In genomic region chr3:66495633-66496032, GRCh38 we compare ENCODE assay signal across 14 cellular contexts. TPM values are rescaled to one million over a fixed set of nuclear protein-coding genes. Genes with fewer than 3 reads are reported as not detected.
A peak's percentile ranks its signal among the peaks of the same experiment; 100 is the strongest.
DNase-seq lines count a peak whose midpoint lies in the region; ATAC-seq, FAIRE-seq and TF ChIP-seq lines count a peak whose summit lies in the region.
"Had no signal": no experiment of that assay in that cellular context is flagged by ENCODE, and none has a peak within 500 bp of the region (broad histone marks: within the 10 kb centered on the region; RNA-seq: fewer than 3 reads in every experiment).

No MANE protein-coding gene starts in this region.

- DNase-seq in HepG2 (ENCODE audit: low spot score) (no peak), right lobe of liver (no peak), NCI-H510A treated with DMSO at 0.1 percent for 48 hours (lab: John Stamatoyannopoulos, UW) (no peak), SK-N-SH (no peak), COLO829 (ENCODE audit: low spot score) (no peak), endothelial cell (ENCODE audit: low spot score) (no peak)
- DNase-seq in central memory CD8-positive, alpha-beta T cell (ENCODE audit: low spot score in 2 of 2), result no peak
- DNase-seq: CD8-positive, alpha-beta T cell; effector memory CD4-positive, alpha-beta T cell; KBM-7; NCI-H446 had no signal

- H3K9me2 ChIP-seq in SK-N-SH, result no peaks in the 10 kb centered on the region

- no peak for TF ChIP-seq RAD21 in HepG2 (CRISPR knock-in tag; IDR thresholded peaks at IDR 0.05)
- TF ChIP-seq RAD21 in SK-N-SH (IDR thresholded peaks at IDR 0.05; ENCODE audit: low read length), result no peak

- no peak overlapping the region for H3K27ac Mint-ChIP-seq in central memory CD8-positive, alpha-beta T cell (ENCODE audit: low read depth)
- no peak overlapping the region for H3K27ac Mint-ChIP-seq in endothelial cell (ENCODE audit: unreplicated experiment)

- no peaks in the 10 kb centered on the region for H3K9me3 Mint-ChIP-seq in central memory CD8-positive, alpha-beta T cell
- H3K9me3 Mint-ChIP-seq in endothelial cell (ENCODE audit: unreplicated experiment), result no peaks in the 10 kb centered on the region
- H3K9me3 Mint-ChIP-seq: CD8-positive, alpha-beta T cell had no signal

- CTCF ChIA-PET in HepG2 (lab: Yijun Ruan, JAX; ENCODE audit: low intra/inter-chr PET ratio, low total read pairs), result no interaction called here
- CTCF ChIA-PET in SK-N-SH (lab: Yijun Ruan, JAX), result interaction anchor here (1.4 kb wide), 1 partner anchor 14 kb away, joined by 3 read pairs; no protein-coding TSS in a partner anchor

- H2AFZ ChIP-seq in HepG2 (ENCODE audit: low read length) (no peak overlapping the region), SK-N-SH (ENCODE audit: low read depth) (no peak overlapping the region)

- no TSS peak for BruUV-seq in HepG2 (replicated peaks; lab: Mats Ljungman, UMichigan)

- peak overlapping the region; percentile 20 for H3K27ac ChIP-seq in HepG2 (ENCODE audit: extremely low read length, insufficient read depth, low read length)
- no peak overlapping the region for H3K27ac ChIP-seq in right lobe of liver
- peak overlapping the region; percentile 17 to 55 for H3K27ac ChIP-seq in mucosa of rectum (ENCODE audit: low read depth in 2 of 2, low read length in 2 of 2)
- H3K27ac ChIP-seq in SK-N-SH (ENCODE audit: low read depth in 2 of 2, low read length in 1 of 2), result no peak overlapping the region

- H4K20me1 ChIP-seq in HepG2 (ENCODE audit: insufficient read depth, low read length) (peaks cover 3% of the 10 kb centered on the region; the same call in 1 of the 2 replicates), SK-N-SH (ENCODE audit: insufficient read depth) (no peaks in the 10 kb centered on the region)

- intact Hi-C loops in HepG2 (cut with micrococcal nuclease; ENCODE audit: unreplicated experiment) (loop anchor here (1.0 kb wide), 1 partner anchor 14 kb away; no protein-coding TSS in a partner anchor), right lobe of liver (cut with DNase I) (no loop called here)

- H3K9me3 ChIP-seq in HepG2 (ENCODE audit: low read length), result no peaks in the 10 kb centered on the region
- no peaks in the 10 kb centered on the region for H3K9me3 ChIP-seq in right lobe of liver
- H3K9me3 ChIP-seq in mucosa of rectum (ENCODE audit: control insufficient read depth in 2 of 2, low read length in 2 of 2), result no peaks in the 10 kb centered on the region
- H3K9me3 ChIP-seq in SK-N-SH, result no peaks in the 10 kb centered on the region

- H3K79me2 ChIP-seq in HepG2 (ENCODE audit: insufficient read depth, low read length) (peaks cover 91% of the 10 kb centered on the region), SK-N-SH (ENCODE audit: insufficient read depth) (no peaks in the 10 kb centered on the region)

- WGBS in HepG2 (ENCODE audit: low lambda C conversion rate), result 13% methylated on average over 3 of the region's 3 CpGs
- 63% methylated on average over 2 of the region's 3 CpGs for WGBS in right lobe of liver (ENCODE audit: insufficient coverage, low coverage, low lambda C conversion rate, missing lambda C conversion rate)
- 67% methylated on average over 3 of the region's 3 CpGs for whole genome bisulfite sequencing in SK-N-SH (ENCODE audit: low lambda C conversion rate)

- H3K4me3 ChIP-seq in HepG2 (replicated peaks in 1 of 3; ENCODE audit: insufficient read depth in 1 of 3, low read depth in 2 of 3, low read length in 3 of 3) (no peak overlapping the region), right lobe of liver (no peak overlapping the region), mucosa of rectum (ENCODE audit: low read length in 2 of 2) (no peak overlapping the region), SK-N-SH (ENCODE audit: low read depth in 2 of 2, low read length in 1 of 2) (no peak overlapping the region)

- TF ChIP-seq EP300 in HepG2 (IDR thresholded peaks at IDR 0.05; ENCODE audit: low read depth in 2 of 2, low read length in 2 of 2), result peak in 1 of 2 experiments; percentile 37; a peak in 1 of 4 replicates
- no peak for TF ChIP-seq EP300 in HepG2 (CRISPR knock-in tag; IDR thresholded peaks at IDR 0.05; ENCODE audit: borderline replicate concordance)
- no peak for TF ChIP-seq EP300 in SK-N-SH (IDR thresholded peaks at IDR 0.05; ENCODE audit: borderline replicate concordance in 1 of 2, low read depth in 1 of 2, low read length in 1 of 2)

- no peaks in the 10 kb centered on the region for H3K27me3 Mint-ChIP-seq in central memory CD8-positive, alpha-beta T cell
- peaks cover 4% of the 10 kb centered on the region for H3K27me3 Mint-ChIP-seq in endothelial cell (ENCODE audit: unreplicated experiment)

- H3K36me3 ChIP-seq in HepG2 (replicated peaks in 1 of 2; ENCODE audit: control insufficient read depth in 1 of 2, insufficient read depth in 2 of 2, low read length in 2 of 2) (no peaks in the 10 kb centered on the region), right lobe of liver (no peaks in the 10 kb centered on the region), mucosa of rectum (ENCODE audit: control insufficient read depth in 2 of 2, insufficient read depth in 2 of 2, low read length in 2 of 2) (no peaks in the 10 kb centered on the region), SK-N-SH (replicated peaks in 1 of 2; ENCODE audit: control insufficient read depth in 1 of 2, insufficient read depth in 2 of 2, low read length in 1 of 2) (no peaks in the 10 kb centered on the region)

- TF ChIP-seq CTCF in HepG2 (CRISPR knock-in tag; IDR thresholded peaks at IDR 0.05) (no peak), right lobe of liver (IDR thresholded peaks at IDR 0.05) (no peak), SK-N-SH (IDR thresholded peaks at IDR 0.05) (no peak), endothelial cell (IDR thresholded peaks at IDR 0.05; ENCODE audit: unreplicated experiment) (no peak)

- no peak for FAIRE-seq in HepG2 (lab: Jason Lieb, UNC)
- FAIRE-seq: GM12891, islet of Langerhans had no signal

- POLR2A ChIA-PET in HepG2 (lab: Yijun Ruan, JAX) (interaction anchor here (0.7 to 2.5 kb wide), 5 partner anchors 9 to 314 kb away, joined by 3 to 14 read pairs (median 3); no protein-coding TSS in a partner anchor), SK-N-SH (lab: Yijun Ruan, JAX) (no interaction called here)

- no peak overlapping the region for H3K9ac ChIP-seq in HepG2 (ENCODE audit: insufficient read depth, low read depth, low read length)
- no peak overlapping the region for H3K9ac ChIP-seq in mucosa of rectum (ENCODE audit: low read depth in 1 of 2, low read length in 2 of 2)
- H3K9ac ChIP-seq in SK-N-SH, result no peak overlapping the region

- no peaks in the 10 kb centered on the region for H3F3A ChIP-seq in SK-N-SH (replicated peaks; ENCODE audit: insufficient read depth)

- H3K4me1 ChIP-seq in HepG2 (ENCODE audit: insufficient read depth, low read length), result peaks cover 85% of the 10 kb centered on the region
- peaks cover 0 to 57% (median 12%) of the 10 kb centered on the region in 4 donors for H3K4me1 ChIP-seq in right lobe of liver
- H3K4me1 ChIP-seq in mucosa of rectum (ENCODE audit: control insufficient read depth in 2 of 2, insufficient read depth in 2 of 2, low read length in 2 of 2), result peaks cover 51 to 73% of the 10 kb centered on the region in 2 donors
- peaks cover 0 to 3% of the 10 kb centered on the region in 2 experiments; a peak in 1 of 4 replicates for H3K4me1 ChIP-seq in SK-N-SH (ENCODE audit: control insufficient read depth in 1 of 2, insufficient read depth in 2 of 2, low read depth in 1 of 2, low read length in 1 of 2)

- ATAC-seq in HepG2, result peak; percentile 52
- no peak for ATAC-seq in right lobe of liver
- ATAC-seq in central memory CD8-positive, alpha-beta T cell (replicated peaks; ENCODE audit: extremely low read depth, poor library complexity, severe bottlenecking), result no peak
- ATAC-seq: CD8-positive, alpha-beta T cell had no signal

- H3K27me3 ChIP-seq in HepG2 (ENCODE audit: control insufficient read depth in 1 of 2, insufficient read depth in 2 of 2, low read length in 2 of 2) (no peaks in the 10 kb centered on the region), right lobe of liver (no peaks in the 10 kb centered on the region), mucosa of rectum (ENCODE audit: control insufficient read depth in 2 of 2, insufficient read depth in 2 of 2, low read length in 2 of 2) (no peaks in the 10 kb centered on the region), SK-N-SH (ENCODE audit: insufficient read depth) (peaks cover 20% of the 10 kb centered on the region; the same call in 1 of the 2 replicates)

- peak overlapping the region; percentile 85 for H3K4me2 ChIP-seq in HepG2 (ENCODE audit: low read depth, low read length)
- H3K4me2 ChIP-seq in SK-N-SH, result no peak overlapping the region

- TF ChIP-seq POLR2A in HepG2 (IDR thresholded peaks at IDR 0.05; ENCODE audit: insufficient read depth in 1 of 2, low read depth in 2 of 2, low read length in 2 of 2) (no peak), right lobe of liver (IDR thresholded peaks at IDR 0.05) (no peak)

- in situ Hi-C loops in HepG2 (cut with HindIII; ENCODE audit: extremely low pct_ligation_motif_present, low pct_unique_long_range_greater_than_20kb), result loop anchor here (5.0 kb wide), 1 partner anchor 88 kb away; no protein-coding TSS in a partner anchor

- H3K4me3 Mint-ChIP-seq in central memory CD8-positive, alpha-beta T cell, result peak overlapping the region; percentile 45
- H3K4me3 Mint-ChIP-seq in endothelial cell (ENCODE audit: unreplicated experiment), result no peak overlapping the region
- H3K4me3 Mint-ChIP-seq: CD8-positive, alpha-beta T cell had no signal

- H3K4me1 Mint-ChIP-seq in central memory CD8-positive, alpha-beta T cell, result peaks cover 82% of the 10 kb centered on the region
- H3K4me1 Mint-ChIP-seq in endothelial cell (ENCODE audit: unreplicated experiment), result peaks cover 54% of the 10 kb centered on the region

- peaks cover 7% of the 10 kb centered on the region for H3K36me3 Mint-ChIP-seq in central memory CD8-positive, alpha-beta T cell (ENCODE audit: insufficient read depth)
- H3K36me3 Mint-ChIP-seq in endothelial cell (ENCODE audit: low read depth, unreplicated experiment), result no peaks in the 10 kb centered on the region

RNA-seq across cellular contexts. Expression of gene LRIG1, which starts 5.2 kb away (rescaled TPM):
- total RNA-seq in HepG2 (2016; rRNA removed; fragmentation: Illumina TruSeq; extraction: Trizol), result 16.3 and 24.8 TPM in 2 replicates
- 24.3 and 29.3 TPM in 2 replicates for total RNA-seq in HepG2 (2016; cell fraction: cytosol; rRNA removed; fragmentation: Illumina TruSeq; extraction: Trizol; ENCODE audit: low read depth)
- total RNA-seq in HepG2 (2016; cell fraction: insoluble cytoplasmic fraction; rRNA removed; fragmentation: Illumina TruSeq; extraction: Trizol), result 14.1 and 27.5 TPM in 2 replicates
- total RNA-seq in HepG2 (2016; cell fraction: membrane; rRNA removed; fragmentation: Illumina TruSeq; extraction: Trizol), result 13.9 and 14.8 TPM in 2 replicates
- 30.1 and 36.3 TPM in 2 replicates for total RNA-seq in HepG2 (2016; cell fraction: nucleus; rRNA removed; fragmentation: Illumina TruSeq; extraction: Trizol)
- polyA plus RNA-seq in HepG2 (2011; rRNA removed), result 17.8 and 23.5 TPM in 2 replicates
- 15.1 TPM in 2 replicates for polyA plus RNA-seq in HepG2 (2011; cell fraction: cytosol; rRNA removed)
- 38.4 and 48.0 TPM in 2 replicates for polyA plus RNA-seq in HepG2 (2011; cell fraction: nucleus; rRNA removed)
- polyA plus RNA-seq in HepG2 (2012), result 18.0 and 20.2 TPM in 2 replicates
- polyA plus RNA-seq in HepG2 (2016; cell fraction: cytosol; fragmentation: Illumina TruSeq; extraction: Trizol; ENCODE audit: low read depth), result 0.89 and 1.1 TPM in 2 replicates
- 10.0 and 13.0 TPM in 2 replicates for polyA plus RNA-seq in HepG2 (2016; cell fraction: insoluble cytoplasmic fraction; fragmentation: Illumina TruSeq; extraction: Trizol; ENCODE audit: low read depth)
- 3.6 and 4.4 TPM in 2 replicates for polyA plus RNA-seq in HepG2 (2016; cell fraction: membrane; fragmentation: Illumina TruSeq; extraction: Trizol; ENCODE audit: low read depth)
- 39.1 and 41.4 TPM in 2 replicates for polyA plus RNA-seq in HepG2 (2016; cell fraction: nucleus; fragmentation: Illumina TruSeq; extraction: Trizol; ENCODE audit: insufficient read depth, low read depth)
- 0.94 and 60.0 TPM in 2 replicates for polyA minus RNA-seq in HepG2 (2011; rRNA and poly(A)+ RNA removed; ENCODE audit: low replicate concordance)
- 12.2 and 17.4 TPM in 2 replicates for polyA minus RNA-seq in HepG2 (2011; cell fraction: cytosol; rRNA and poly(A)+ RNA removed)
- polyA minus RNA-seq in HepG2 (2011; cell fraction: nucleus; rRNA and poly(A)+ RNA removed), result 26.6 and 27.2 TPM in 2 replicates
- 10 to 100 TPM; 15.8 to 23.2 (median 17.8) TPM for total RNA-seq in right lobe of liver
- polyA plus RNA-seq in SK-N-SH (2012; rRNA removed), result 1.5 and 1.7 TPM in 2 replicates
- polyA plus RNA-seq in SK-N-SH (2012; cell fraction: cytosol; rRNA removed), result 1.5 and 1.9 TPM in 2 replicates
- polyA plus RNA-seq in SK-N-SH (2012; cell fraction: nucleus; rRNA removed), result 2.5 and 2.9 TPM in 2 replicates
- total RNA-seq in endothelial cell (ENCODE audit: unreplicated experiment), result 25.1 TPM

Comparison
In these comparisons a context has a peak if more than half of its experiments do, and no peak if none do; other contexts are left out.
1. H3K27ac ChIP-seq: peak in HepG2 (single experiment) and mucosa of rectum (2 of 2); none in right lobe of liver (0 of 3) and SK-N-SH (0 of 2).
2. Of the 25 proteins assayed by ChIP-seq in both HepG2 and SK-N-SH: peak only in HepG2: MAX, RXRA and SMC3; only in SK-N-SH: none; in both: none; in neither: 21; mixed calls (peak in some experiments, not most) for 1.